28 cellular contexts compared by ENCODE assay signal in genomic region chr12:64102339-64102738, GRCh38.
A peak's percentile ranks its signal among the peaks of the same experiment; 100 is the strongest.
DNase-seq lines count a peak whose midpoint lies in the region; FAIRE-seq and TF ChIP-seq lines count a peak whose summit lies in the region.
"Had no signal": no experiment of that assay in that cellular context is flagged by ENCODE, and none has a peak within 500 bp of the region (broad histone marks: within the 10 kb centered on the region; RNA-seq: fewer than 3 reads in every experiment).

No MANE protein-coding gene starts in this region.

- no peak for TF ChIP-seq POLR2A in H54 (IDR thresholded peaks at IDR 0.05; ENCODE audit: low read depth, low read length)

- no peak for DNase-seq in H54 (ENCODE audit: insufficient read length, low spot score)
- DNase-seq in NOMO-1 (lab: John Stamatoyannopoulos, UW; ENCODE audit: unreplicated experiment in 2 of 2) = peak; percentile 4 to 41
- peak; percentile 49 for DNase-seq in astrocyte of the hippocampus (ENCODE audit: low read depth, low spot score)
- DNase-seq in skeletal muscle cell (ENCODE audit: low read depth) = peak; percentile 52
- no peak for DNase-seq in GM19238 (ENCODE audit: insufficient read length, low spot score)
- no peak for DNase-seq in activated T-helper 1 cell treated with anti-CD3 and anti-CD28 coated beads, Interleukin-12 subunit alpha, Interleukin-12 subunit beta, Interleukin-2, Interleukin-4 antibody, amounts not matched to agents 30 ng/mL and 10 ng/mL and 1 ng/mL, durations not matched to agents 14 hours and 24 hours and 36 hours (ENCODE audit: low spot score)
- DNase-seq in Caco-2 = no peak
- no peak for DNase-seq in retina
- DNase-seq: activated CD4-positive, alpha-beta T cell treated with anti-CD3 and anti-CD28 coated beads for 48 hours; activated naive CD4-positive, alpha-beta T cell; activated T-cell treated with anti-CD3 and anti-CD28 coated beads, Interleukin-2, amount 50 U/mL, for 1 hour; amniotic stem cell; Kasumi-1; mesendoderm; NCI-H1105 treated with DMSO at 0.1 percent for 48 hours; NCI-H2029 treated with DMSO at 0.1 percent for 48 hours; NCI-H2227 treated with DMSO at 0.1 percent for 48 hours; right lobe of liver; Right ventricle myocardium superior; stimulated activated CD4-positive, alpha-beta T cell treated with anti-CD3 and anti-CD28 coated beads, Interleukin-15, amount 100 ng/mL, for 24 hours; stimulated activated naive CD4-positive, alpha-beta T cell treated with Interleukin-2 at 50 U/mL for 16 hours; uterus had no signal

- intact Hi-C loops in activated T-helper 1 cell treated with anti-CD3 and anti-CD28 coated beads, Interleukin-12 subunit alpha, Interleukin-12 subunit beta, Interleukin-2, Interleukin-4 antibody, amounts not matched to agents 30 ng/mL and 10 ng/mL and 1 ng/mL, durations not matched to agents 14 hours and 24 hours and 36 hours (cut with micrococcal nuclease) = no loop called here
- intact Hi-C loops in Caco-2 (cut with micrococcal nuclease; ENCODE audit: unreplicated experiment) = no loop called here

- H3K4me3 ChIP-seq in skeletal muscle cell (ENCODE audit: low read depth, low read length) (no peak overlapping the region), Caco-2 (ENCODE audit: low read depth, low read length) (no peak overlapping the region)
- H3K4me3 ChIP-seq: gastroesophageal sphincter, neural progenitor cell, right lobe of liver, thoracic aorta, uterus had no signal

- H3K9me3 ChIP-seq in Caco-2 = no peaks in the 10 kb centered on the region
- H3K9me3 ChIP-seq: gastroesophageal sphincter, right lobe of liver, thoracic aorta, uterus had no signal

- POLR2A ChIA-PET in Caco-2 (lab: Charles Lee) = no interaction called here

- no TSS peak for BruUV-seq in Caco-2 (replicated peaks; lab: Mats Ljungman, UMichigan)

- peaks cover 5% of the 10 kb centered on the region for H3K27me3 Mint-ChIP-seq in activated T-helper 1 cell treated with anti-CD3 and anti-CD28 coated beads, Interleukin-12 subunit alpha, Interleukin-12 subunit beta, Interleukin-2, Interleukin-4 antibody, amounts not matched to agents 30 ng/mL and 10 ng/mL and 1 ng/mL, durations not matched to agents 14 hours and 24 hours and 36 hours (ENCODE audit: insufficient read depth)
- H3K27me3 Mint-ChIP-seq in Caco-2 (ENCODE audit: insufficient read depth, unreplicated experiment) = no peaks in the 10 kb centered on the region
- H3K27me3 Mint-ChIP-seq: dendritic cell treated with granulocyte-macrophage colony-stimulating factor and Interleukin-4, amounts not matched to agents 40 ng/mL and 50 ng/mL, for 4 days had no signal

- no peak overlapping the region for H3K4me3 Mint-ChIP-seq in activated T-helper 1 cell treated with anti-CD3 and anti-CD28 coated beads, Interleukin-12 subunit alpha, Interleukin-12 subunit beta, Interleukin-2, Interleukin-4 antibody, amounts not matched to agents 30 ng/mL and 10 ng/mL and 1 ng/mL, durations not matched to agents 14 hours and 24 hours and 36 hours
- H3K4me3 Mint-ChIP-seq in Caco-2 (ENCODE audit: unreplicated experiment) = no peak overlapping the region
- H3K4me3 Mint-ChIP-seq: dendritic cell treated with granulocyte-macrophage colony-stimulating factor and Interleukin-4, amounts not matched to agents 40 ng/mL and 50 ng/mL, for 4 days; neural progenitor cell; T-helper 2 cell treated with Interferon-gamma antibody and Interleukin-4, amounts not matched to agents 5 μg/mL and 100 μg/mL, for 36 hours had no signal

- H3K9me3 Mint-ChIP-seq in activated T-helper 1 cell treated with anti-CD3 and anti-CD28 coated beads, Interleukin-12 subunit alpha, Interleukin-12 subunit beta, Interleukin-2, Interleukin-4 antibody, amounts not matched to agents 30 ng/mL and 10 ng/mL and 1 ng/mL, durations not matched to agents 14 hours and 24 hours and 36 hours = no peaks in the 10 kb centered on the region
- H3K9me3 Mint-ChIP-seq in Caco-2 (ENCODE audit: unreplicated experiment) = no peaks in the 10 kb centered on the region
- H3K9me3 Mint-ChIP-seq: dendritic cell treated with granulocyte-macrophage colony-stimulating factor and Interleukin-4, amounts not matched to agents 40 ng/mL and 50 ng/mL, for 4 days; neural progenitor cell; T-helper 2 cell treated with Interferon-gamma antibody and Interleukin-4, amounts not matched to agents 5 μg/mL and 100 μg/mL, for 36 hours had no signal

- H3K4me1 Mint-ChIP-seq in activated T-helper 1 cell treated with anti-CD3 and anti-CD28 coated beads, Interleukin-12 subunit alpha, Interleukin-12 subunit beta, Interleukin-2, Interleukin-4 antibody, amounts not matched to agents 30 ng/mL and 10 ng/mL and 1 ng/mL, durations not matched to agents 14 hours and 24 hours and 36 hours (ENCODE audit: low read depth) = no peaks in the 10 kb centered on the region
- no peaks in the 10 kb centered on the region for H3K4me1 Mint-ChIP-seq in Caco-2 (ENCODE audit: low read depth, unreplicated experiment)

- CTCF ChIA-PET in Caco-2 (lab: Charles Lee) = no interaction called here

- H3K4me1 ChIP-seq in Caco-2 = no peaks in the 10 kb centered on the region
- H3K4me1 ChIP-seq: neural progenitor cell, right lobe of liver had no signal

- no peaks in the 10 kb centered on the region for H3K27me3 ChIP-seq in Caco-2 (replicated peaks; ENCODE audit: control insufficient read depth, insufficient read depth, low read length)
- H3K27me3 ChIP-seq: gastroesophageal sphincter, neural progenitor cell, right lobe of liver, uterus had no signal

- H3K27ac Mint-ChIP-seq in activated T-helper 1 cell treated with anti-CD3 and anti-CD28 coated beads, Interleukin-12 subunit alpha, Interleukin-12 subunit beta, Interleukin-2, Interleukin-4 antibody, amounts not matched to agents 30 ng/mL and 10 ng/mL and 1 ng/mL, durations not matched to agents 14 hours and 24 hours and 36 hours = no peak overlapping the region
- H3K27ac Mint-ChIP-seq in Caco-2 (ENCODE audit: unreplicated experiment) = no peak overlapping the region
- H3K27ac Mint-ChIP-seq: dendritic cell treated with granulocyte-macrophage colony-stimulating factor and Interleukin-4, amounts not matched to agents 40 ng/mL and 50 ng/mL, for 4 days; neural progenitor cell; T-helper 2 cell treated with Interferon-gamma antibody and Interleukin-4, amounts not matched to agents 5 μg/mL and 100 μg/mL, for 36 hours had no signal

- peak; percentile 38 for FAIRE-seq in H54 (lab: Jason Lieb, UNC)
- FAIRE-seq: GM12891 had no signal

- H3K36me3 Mint-ChIP-seq in activated T-helper 1 cell treated with anti-CD3 and anti-CD28 coated beads, Interleukin-12 subunit alpha, Interleukin-12 subunit beta, Interleukin-2, Interleukin-4 antibody, amounts not matched to agents 30 ng/mL and 10 ng/mL and 1 ng/mL, durations not matched to agents 14 hours and 24 hours and 36 hours (ENCODE audit: low read depth) = no peaks in the 10 kb centered on the region
- H3K36me3 Mint-ChIP-seq in Caco-2 (ENCODE audit: insufficient read depth, unreplicated experiment) = peaks cover 28% of the 10 kb centered on the region

- TF ChIP-seq CTCF in Caco-2 (IDR thresholded peaks at IDR 0.05; ENCODE audit: insufficient read depth in 1 of 2, low read depth in 1 of 2, low read length in 1 of 2, severe bottlenecking in 1 of 2, unreplicated experiment in 1 of 2) = no peak

- no peaks in the 10 kb centered on the region for H3K36me3 ChIP-seq in Caco-2 (ENCODE audit: control insufficient read depth, insufficient read depth, low read length)
- H3K36me3 ChIP-seq: neural progenitor cell, thoracic aorta, uterus had no signal

Comparison
In these comparisons a context has a peak if more than half of its experiments do, and no peak if none do; other contexts are left out.
1. DNase-seq: peak in NOMO-1 (2 of 2), astrocyte of the hippocampus (single experiment) and skeletal muscle cell (single experiment); none in H54 (single experiment), GM19238 (single experiment), activated T-helper 1 cell treated with anti-CD3 and anti-CD28 coated beads, Interleukin-12 subunit alpha, Interleukin-12 subunit beta, Interleukin-2, Interleukin-4 antibody, amounts not matched to agents 30 ng/mL and 10 ng/mL and 1 ng/mL, durations not matched to agents 14 hours and 24 hours and 36 hours (single experiment), Caco-2 (0 of 2) and retina (single experiment).